ENCODE assay signal across 8 cellular contexts in genomic region chr1:203340112-203340804, GRCh38. TPM values are rescaled to one million over a fixed set of nuclear protein-coding genes. Genes with fewer than 3 reads are reported as not detected.
A peak's percentile ranks its signal among the peaks of the same experiment; 100 is the strongest.
DNase-seq lines count a peak whose midpoint lies in the region; ATAC-seq and TF ChIP-seq lines count a peak whose summit lies in the region.

No MANE protein-coding gene starts in this region.

- no peak for TF ChIP-seq POLR2A in testis (IDR thresholded peaks at IDR 0.05)

- H3K36me3 ChIP-seq in testis (ENCODE audit: low read depth, missing control alignments), result no peaks in the 10 kb centered on the region

- no peak overlapping the region for H3K4me3 ChIP-seq in epithelial cell of esophagus (ENCODE audit: low read length)
- H3K4me3 ChIP-seq in testis, result no peak overlapping the region

- H3K27ac ChIP-seq in testis, result peak overlapping the region; percentile 39 to 51

- H3K27me3 ChIP-seq in testis, result no peaks in the 10 kb centered on the region

- H3K4me1 ChIP-seq in testis, result peaks cover 24% of the 10 kb centered on the region

- intact Hi-C loops in testis (cut with DNase I; ENCODE audit: low total_unique reads), result loop anchor here (5.0 to 10.0 kb wide), 2 partner anchors 68 to 145 kb away; no protein-coding TSS in a partner anchor

- TF ChIP-seq CTCF in epithelial cell of esophagus (IDR thresholded peaks at IDR 0.05; ENCODE audit: insufficient read depth, low read depth, low read length, missing control alignments) (peak; percentile 96), testis (IDR thresholded peaks at IDR 0.05) (peak; percentile 78 to 83 (median 83))

- no peaks in the 10 kb centered on the region for H3K9me3 ChIP-seq in testis

- ATAC-seq in GM21367 (IDR thresholded peaks at IDR 0.05; ENCODE audit: unreplicated experiment), result no peak

- WGBS in testis, 2 donors, result 33 to 41% methylated on average over 7 of the region's 7 CpGs

- in situ Hi-C loops in G401 (cut with HindIII; ENCODE audit: low sequenced_read_pairs), result no loop called here
- in situ Hi-C loops in KBM-7 (cut with MboI; ENCODE audit: low pct_unique_long_range_greater_than_20kb, low sequenced_read_pairs), result no loop called here

- DNase-seq in G401 (ENCODE audit: low spot score) (peak; percentile 95), KBM-7 (peak; percentile 81), NOMO-1 treated with dmso at 0.1 percent for 144 hours (lab: John Stamatoyannopoulos, UW; ENCODE audit: unreplicated experiment) (peak; percentile 34), epithelial cell of esophagus (ENCODE audit: low read depth) (peak; percentile 89), midbrain (lab: John Stamatoyannopoulos, UW) (peak; percentile 89), testis (peak; percentile 84)
- peak; percentile 52 for DNase-seq in activated CD8-positive, alpha-beta memory T cell treated with anti-CD3 and anti-CD28 coated beads, Interleukin-2, amount 50 U/mL, for 4 hours

RNA-seq across cellular contexts. Expression of gene FMOD, which starts 10.7 kb away (rescaled TPM):
- total RNA-seq in G401 (2014; rRNA removed; shearing (Covaris generic)), result not detected in 2 replicates
- 1 to 10 TPM; 5.2 to 9.5 TPM for total RNA-seq in testis
- polyA plus RNA-seq in testis (ENCODE audit: insufficient read depth, low read depth, low replicate concordance), result 26.4 TPM

RNA-seq across cellular contexts. Expression of gene BTG2, which starts 34.9 kb away (rescaled TPM):
- 12.7 and 15.2 TPM in 2 replicates for total RNA-seq in G401 (2014; rRNA removed; shearing (Covaris generic))
- total RNA-seq in testis, result 10 to 100 TPM; 14.5 to 23.8 TPM
- polyA plus RNA-seq in testis (ENCODE audit: insufficient read depth, low read depth, low replicate concordance), result 25.4 TPM

Comparison
In these comparisons a context has a peak if more than half of its experiments do, and no peak if none do; other contexts are left out.
1. DNase-seq: peak in every context shown above with its lines; median percentile 95 in G401; 89 in epithelial cell of esophagus; 89 in midbrain; 84 in testis; 81 in KBM-7; 52 in activated CD8-positive, alpha-beta memory T cell treated with anti-CD3 and anti-CD28 coated beads, Interleukin-2, amount 50 U/mL, for 4 hours; 34 in NOMO-1 treated with dmso at 0.1 percent for 144 hours.